In the genomic region with DNA sequence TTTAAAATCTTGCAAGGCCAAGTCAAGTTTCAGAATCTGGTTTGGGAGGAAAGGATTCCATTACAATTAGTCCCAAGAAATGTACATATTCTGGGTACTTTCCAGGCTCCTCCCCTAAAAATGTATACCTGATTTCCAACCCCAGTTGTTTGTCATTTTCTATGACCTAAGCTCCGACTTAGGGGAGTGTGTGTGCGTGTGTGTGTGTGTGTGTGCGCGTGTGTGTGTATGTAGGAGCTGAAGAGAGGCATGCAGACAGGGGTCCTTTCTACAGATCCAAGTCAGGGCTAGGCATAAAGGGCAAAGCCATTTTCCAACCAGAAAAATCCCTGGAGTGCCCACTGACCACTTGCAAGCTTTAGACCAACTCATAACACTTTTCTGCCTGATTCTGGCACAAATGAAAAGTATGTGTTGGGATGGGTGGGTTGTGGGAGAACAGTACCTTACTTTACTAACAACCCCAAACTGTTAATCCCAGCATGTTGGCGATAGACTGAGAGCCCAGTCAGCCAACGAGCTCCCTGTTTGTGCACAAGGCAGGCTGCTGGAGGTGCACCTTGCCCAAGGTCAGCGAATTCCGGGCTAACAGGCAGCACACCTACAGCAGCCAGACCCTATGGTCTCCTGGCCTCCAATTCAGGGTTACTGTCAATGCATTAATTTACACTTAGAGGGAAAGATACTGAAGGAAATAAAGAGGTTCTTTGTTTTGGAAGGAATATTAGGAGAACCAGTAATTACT, we compare ENCODE assay signal across 1 cellular context.
TF ChIP-seq lines count a peak whose summit lies in the region.

No MANE protein-coding gene starts in this region.

TF ChIP-seq in SK-N-SH, 30 proteins besides CTCF, POLR2A, EP300 and RAD21 (continued from another document):
- TF ChIP-seq YY1 (IDR thresholded peaks at IDR 0.05; ENCODE audit: low read depth) (no peak), RXRA (IDR thresholded peaks at IDR 0.05; ENCODE audit: borderline replicate concordance, low read depth) (no peak), CHD2 (IDR thresholded peaks at IDR 0.05; ENCODE audit: low read length, partially characterized antibody) (no peak), GATA2 (CRISPR knock-in tag; IDR thresholded peaks at IDR 0.05) (no peak), MEF2A (IDR thresholded peaks at IDR 0.05; ENCODE audit: borderline replicate concordance, low read depth) (no peak), TCF12 (IDR thresholded peaks at IDR 0.05) (no peak), REST (IDR thresholded peaks at IDR 0.05; ENCODE audit: low read depth, low read length) (no peak), TEAD4 (IDR thresholded peaks at IDR 0.05; ENCODE audit: borderline replicate concordance, insufficient read depth) (no peak), USF1 (IDR thresholded peaks at IDR 0.05; ENCODE audit: borderline replicate concordance, low read depth) (no peak), SMC3 (IDR thresholded peaks at IDR 0.05; ENCODE audit: low read depth, low read length) (no peak)
- TF ChIP-seq, protein P1, sequence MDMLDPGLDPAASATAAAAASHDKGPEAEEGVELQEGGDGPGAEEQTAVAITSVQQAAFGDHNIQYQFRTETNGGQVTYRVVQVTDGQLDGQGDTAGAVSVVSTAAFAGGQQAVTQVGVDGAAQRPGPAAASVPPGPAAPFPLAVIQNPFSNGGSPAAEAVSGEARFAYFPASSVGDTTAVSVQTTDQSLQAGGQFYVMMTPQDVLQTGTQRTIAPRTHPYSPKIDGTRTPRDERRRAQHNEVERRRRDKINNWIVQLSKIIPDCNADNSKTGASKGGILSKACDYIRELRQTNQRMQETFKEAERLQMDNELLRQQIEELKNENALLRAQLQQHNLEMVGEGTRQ (IDR thresholded peaks at IDR 0.05; ENCODE audit: borderline replicate concordance, low read depth, low read length), result no peak
- TF ChIP-seq, protein P2, sequence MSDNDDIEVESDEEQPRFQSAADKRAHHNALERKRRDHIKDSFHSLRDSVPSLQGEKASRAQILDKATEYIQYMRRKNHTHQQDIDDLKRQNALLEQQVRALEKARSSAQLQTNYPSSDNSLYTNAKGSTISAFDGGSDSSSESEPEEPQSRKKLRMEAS (IDR thresholded peaks at IDR 0.05; ENCODE audit: low read depth), result no peak
- TF ChIP-seq, protein P3, sequence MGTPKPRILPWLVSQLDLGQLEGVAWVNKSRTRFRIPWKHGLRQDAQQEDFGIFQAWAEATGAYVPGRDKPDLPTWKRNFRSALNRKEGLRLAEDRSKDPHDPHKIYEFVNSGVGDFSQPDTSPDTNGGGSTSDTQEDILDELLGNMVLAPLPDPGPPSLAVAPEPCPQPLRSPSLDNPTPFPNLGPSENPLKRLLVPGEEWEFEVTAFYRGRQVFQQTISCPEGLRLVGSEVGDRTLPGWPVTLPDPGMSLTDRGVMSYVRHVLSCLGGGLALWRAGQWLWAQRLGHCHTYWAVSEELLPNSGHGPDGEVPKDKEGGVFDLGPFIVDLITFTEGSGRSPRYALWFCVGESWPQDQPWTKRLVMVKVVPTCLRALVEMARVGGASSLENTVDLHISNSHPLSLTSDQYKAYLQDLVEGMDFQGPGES (IDR thresholded peaks at IDR 0.05; ENCODE audit: low read depth, low read length), result no peak
